In the genomic region with DNA sequence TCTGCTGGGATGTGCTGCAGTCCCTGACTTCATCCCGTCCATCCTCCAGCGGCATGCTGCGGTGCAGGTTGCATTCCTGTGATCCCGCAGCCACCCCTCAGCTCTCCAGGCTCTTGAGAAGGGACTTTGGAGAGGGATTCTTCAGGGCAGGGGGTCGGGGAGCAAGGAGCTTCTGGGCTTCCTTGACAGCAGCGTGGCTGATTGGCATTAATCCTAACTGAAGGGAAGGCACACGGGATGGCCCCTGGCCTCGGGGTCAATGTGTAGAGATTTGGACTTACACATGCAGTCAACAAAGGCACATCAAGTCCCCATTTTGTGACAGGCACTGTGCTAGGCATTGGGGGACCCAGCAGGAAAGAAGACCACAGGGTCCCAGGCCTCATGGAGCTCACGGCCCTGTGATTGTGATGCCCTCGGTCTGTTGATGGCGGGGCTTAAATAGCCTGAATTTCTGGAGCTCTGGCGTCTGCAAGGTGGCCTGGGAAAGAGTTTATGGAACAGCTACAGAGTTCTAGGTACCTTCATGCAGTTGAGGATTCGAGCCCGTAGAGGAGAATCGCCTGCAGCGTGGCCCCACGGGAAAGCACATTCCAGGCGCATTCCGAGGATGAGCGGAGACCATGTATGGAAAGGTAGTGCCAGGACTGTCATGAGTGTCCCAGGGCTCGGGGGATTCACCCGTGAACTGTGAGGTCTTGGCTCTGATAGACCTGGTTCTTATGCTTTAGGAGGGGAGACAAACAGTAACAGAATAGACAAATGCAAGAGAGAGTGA, we compare ENCODE assay signal across 1 cellular context.
TF ChIP-seq lines count a peak whose summit lies in the region.

No MANE protein-coding gene starts in this region.

TF ChIP-seq in GM23338, 12 proteins besides CTCF, POLR2A, EP300 and RAD21:
- TF ChIP-seq, protein P1, sequence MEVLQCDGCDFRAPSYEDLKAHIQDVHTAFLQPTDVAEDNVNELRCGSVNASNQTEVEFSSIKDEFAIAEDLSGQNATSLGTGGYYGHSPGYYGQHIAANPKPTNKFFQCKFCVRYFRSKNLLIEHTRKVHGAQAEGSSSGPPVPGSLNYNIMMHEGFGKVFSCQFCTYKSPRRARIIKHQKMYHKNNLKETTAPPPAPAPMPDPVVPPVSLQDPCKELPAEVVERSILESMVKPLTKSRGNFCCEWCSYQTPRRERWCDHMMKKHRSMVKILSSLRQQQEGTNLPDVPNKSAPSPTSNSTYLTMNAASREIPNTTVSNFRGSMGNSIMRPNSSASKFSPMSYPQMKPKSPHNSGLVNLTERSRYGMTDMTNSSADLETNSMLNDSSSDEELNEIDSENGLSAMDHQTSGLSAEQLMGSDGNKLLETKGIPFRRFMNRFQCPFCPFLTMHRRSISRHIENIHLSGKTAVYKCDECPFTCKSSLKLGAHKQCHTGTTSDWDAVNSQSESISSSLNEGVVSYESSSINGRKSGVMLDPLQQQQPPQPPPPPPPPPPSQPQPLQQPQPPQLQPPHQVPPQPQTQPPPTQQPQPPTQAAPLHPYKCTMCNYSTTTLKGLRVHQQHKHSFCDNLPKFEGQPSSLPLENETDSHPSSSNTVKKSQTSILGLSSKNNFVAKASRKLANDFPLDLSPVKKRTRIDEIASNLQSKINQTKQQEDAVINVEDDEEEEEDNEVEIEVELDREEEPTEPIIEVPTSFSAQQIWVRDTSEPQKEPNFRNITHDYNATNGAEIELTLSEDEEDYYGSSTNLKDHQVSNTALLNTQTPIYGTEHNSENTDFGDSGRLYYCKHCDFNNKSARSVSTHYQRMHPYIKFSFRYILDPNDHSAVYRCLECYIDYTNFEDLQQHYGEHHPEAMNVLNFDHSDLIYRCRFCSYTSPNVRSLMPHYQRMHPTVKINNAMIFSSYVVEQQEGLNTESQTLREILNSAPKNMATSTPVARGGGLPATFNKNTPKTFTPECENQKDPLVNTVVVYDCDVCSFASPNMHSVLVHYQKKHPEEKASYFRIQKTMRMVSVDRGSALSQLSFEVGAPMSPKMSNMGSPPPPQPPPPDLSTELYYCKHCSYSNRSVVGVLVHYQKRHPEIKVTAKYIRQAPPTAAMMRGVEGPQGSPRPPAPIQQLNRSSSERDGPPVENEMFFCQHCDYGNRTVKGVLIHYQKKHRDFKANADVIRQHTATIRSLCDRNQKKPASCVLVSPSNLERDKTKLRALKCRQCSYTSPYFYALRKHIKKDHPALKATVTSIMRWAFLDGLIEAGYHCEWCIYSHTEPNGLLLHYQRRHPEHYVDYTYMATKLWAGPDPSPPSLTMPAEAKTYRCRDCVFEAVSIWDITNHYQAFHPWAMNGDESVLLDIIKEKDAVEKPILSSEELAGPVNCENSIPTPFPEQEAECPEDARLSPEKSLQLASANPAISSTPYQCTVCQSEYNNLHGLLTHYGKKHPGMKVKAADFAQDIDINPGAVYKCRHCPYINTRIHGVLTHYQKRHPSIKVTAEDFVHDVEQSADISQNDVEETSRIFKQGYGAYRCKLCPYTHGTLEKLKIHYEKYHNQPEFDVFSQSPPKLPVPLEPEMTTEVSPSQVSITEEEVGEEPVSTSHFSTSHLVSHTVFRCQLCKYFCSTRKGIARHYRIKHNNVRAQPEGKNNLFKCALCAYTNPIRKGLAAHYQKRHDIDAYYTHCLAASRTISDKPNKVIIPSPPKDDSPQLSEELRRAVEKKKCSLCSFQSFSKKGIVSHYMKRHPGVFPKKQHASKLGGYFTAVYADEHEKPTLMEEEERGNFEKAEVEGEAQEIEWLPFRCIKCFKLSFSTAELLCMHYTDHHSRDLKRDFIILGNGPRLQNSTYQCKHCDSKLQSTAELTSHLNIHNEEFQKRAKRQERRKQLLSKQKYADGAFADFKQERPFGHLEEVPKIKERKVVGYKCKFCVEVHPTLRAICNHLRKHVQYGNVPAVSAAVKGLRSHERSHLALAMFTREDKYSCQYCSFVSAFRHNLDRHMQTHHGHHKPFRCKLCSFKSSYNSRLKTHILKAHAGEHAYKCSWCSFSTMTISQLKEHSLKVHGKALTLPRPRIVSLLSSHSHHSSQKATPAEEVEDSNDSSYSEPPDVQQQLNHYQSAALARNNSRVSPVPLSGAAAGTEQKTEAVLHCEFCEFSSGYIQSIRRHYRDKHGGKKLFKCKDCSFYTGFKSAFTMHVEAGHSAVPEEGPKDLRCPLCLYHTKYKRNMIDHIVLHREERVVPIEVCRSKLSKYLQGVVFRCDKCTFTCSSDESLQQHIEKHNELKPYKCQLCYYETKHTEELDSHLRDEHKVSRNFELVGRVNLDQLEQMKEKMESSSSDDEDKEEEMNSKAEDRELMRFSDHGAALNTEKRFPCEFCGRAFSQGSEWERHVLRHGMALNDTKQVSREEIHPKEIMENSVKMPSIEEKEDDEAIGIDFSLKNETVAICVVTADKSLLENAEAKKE (CRISPR knock-in tag; IDR thresholded peaks at IDR 0.05) = no peak
- TF ChIP-seq ZNF331 (CRISPR knock-in tag; IDR thresholded peaks at IDR 0.05; ENCODE audit: low read depth) = no peak
- TF ChIP-seq ZNF114 (CRISPR knock-in tag; IDR thresholded peaks at IDR 0.05) = no peak
- no peak for TF ChIP-seq JUNB (IDR thresholded peaks at IDR 0.05; ENCODE audit: unreplicated experiment)
- no peak for TF ChIP-seq STAT1 (IDR thresholded peaks at IDR 0.05; ENCODE audit: unreplicated experiment)
- TF ChIP-seq, protein P2, sequence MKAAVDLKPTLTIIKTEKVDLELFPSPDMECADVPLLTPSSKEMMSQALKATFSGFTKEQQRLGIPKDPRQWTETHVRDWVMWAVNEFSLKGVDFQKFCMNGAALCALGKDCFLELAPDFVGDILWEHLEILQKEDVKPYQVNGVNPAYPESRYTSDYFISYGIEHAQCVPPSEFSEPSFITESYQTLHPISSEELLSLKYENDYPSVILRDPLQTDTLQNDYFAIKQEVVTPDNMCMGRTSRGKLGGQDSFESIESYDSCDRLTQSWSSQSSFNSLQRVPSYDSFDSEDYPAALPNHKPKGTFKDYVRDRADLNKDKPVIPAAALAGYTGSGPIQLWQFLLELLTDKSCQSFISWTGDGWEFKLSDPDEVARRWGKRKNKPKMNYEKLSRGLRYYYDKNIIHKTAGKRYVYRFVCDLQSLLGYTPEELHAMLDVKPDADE (IDR thresholded peaks at IDR 0.05) = no peak
- TF ChIP-seq EZH2phosphoT487 (IDR thresholded peaks at IDR 0.05; ENCODE audit: unreplicated experiment) = no peak
- TF ChIP-seq CREB1 (CRISPR knock-in tag; IDR thresholded peaks at IDR 0.05; ENCODE audit: low read depth) = no peak
- TF ChIP-seq, protein P3, sequence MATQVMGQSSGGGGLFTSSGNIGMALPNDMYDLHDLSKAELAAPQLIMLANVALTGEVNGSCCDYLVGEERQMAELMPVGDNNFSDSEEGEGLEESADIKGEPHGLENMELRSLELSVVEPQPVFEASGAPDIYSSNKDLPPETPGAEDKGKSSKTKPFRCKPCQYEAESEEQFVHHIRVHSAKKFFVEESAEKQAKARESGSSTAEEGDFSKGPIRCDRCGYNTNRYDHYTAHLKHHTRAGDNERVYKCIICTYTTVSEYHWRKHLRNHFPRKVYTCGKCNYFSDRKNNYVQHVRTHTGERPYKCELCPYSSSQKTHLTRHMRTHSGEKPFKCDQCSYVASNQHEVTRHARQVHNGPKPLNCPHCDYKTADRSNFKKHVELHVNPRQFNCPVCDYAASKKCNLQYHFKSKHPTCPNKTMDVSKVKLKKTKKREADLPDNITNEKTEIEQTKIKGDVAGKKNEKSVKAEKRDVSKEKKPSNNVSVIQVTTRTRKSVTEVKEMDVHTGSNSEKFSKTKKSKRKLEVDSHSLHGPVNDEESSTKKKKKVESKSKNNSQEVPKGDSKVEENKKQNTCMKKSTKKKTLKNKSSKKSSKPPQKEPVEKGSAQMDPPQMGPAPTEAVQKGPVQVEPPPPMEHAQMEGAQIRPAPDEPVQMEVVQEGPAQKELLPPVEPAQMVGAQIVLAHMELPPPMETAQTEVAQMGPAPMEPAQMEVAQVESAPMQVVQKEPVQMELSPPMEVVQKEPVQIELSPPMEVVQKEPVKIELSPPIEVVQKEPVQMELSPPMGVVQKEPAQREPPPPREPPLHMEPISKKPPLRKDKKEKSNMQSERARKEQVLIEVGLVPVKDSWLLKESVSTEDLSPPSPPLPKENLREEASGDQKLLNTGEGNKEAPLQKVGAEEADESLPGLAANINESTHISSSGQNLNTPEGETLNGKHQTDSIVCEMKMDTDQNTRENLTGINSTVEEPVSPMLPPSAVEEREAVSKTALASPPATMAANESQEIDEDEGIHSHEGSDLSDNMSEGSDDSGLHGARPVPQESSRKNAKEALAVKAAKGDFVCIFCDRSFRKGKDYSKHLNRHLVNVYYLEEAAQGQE (IDR thresholded peaks at IDR 0.05; ENCODE audit: unreplicated experiment) = no peak
- TF ChIP-seq EZH2 (IDR thresholded peaks at IDR 0.05; ENCODE audit: low read depth, unreplicated experiment) = no peak
- no peak for TF ChIP-seq POLR2AphosphoS5 (IDR thresholded peaks at IDR 0.05; ENCODE audit: low read depth)
- no peak for TF ChIP-seq NANOG (IDR thresholded peaks at IDR 0.05; ENCODE audit: borderline replicate concordance)
TF ChIP-seq in GM23338: peak in this region for 0.
